ENCODE assay signal across 13 cellular contexts in genomic region chr15:57440799-57441198, GRCh38.
DNase-seq lines count a peak whose midpoint lies in the region; ATAC-seq and TF ChIP-seq lines count a peak whose summit lies in the region.
"Had no signal": no experiment of that assay in that cellular context is flagged by ENCODE, and none has a peak within 500 bp of the region (broad histone marks: within the 10 kb centered on the region; RNA-seq: fewer than 3 reads in every experiment).

No MANE protein-coding gene starts in this region.

- no CpG with 5 or more reads among the region's 1 CpG for WGBS in mesodermal cell (ENCODE audit: insufficient coverage in 2 of 2), 2 experiments

- H3K4me1 ChIP-seq in mesodermal cell (ENCODE audit: control insufficient read depth, insufficient read depth, low read length, poor library complexity, severe bottlenecking), result peaks cover 64% of the 10 kb centered on the region

- no peak for ATAC-seq in activated CD4-positive, CD25-positive, alpha-beta regulatory T cell treated with anti-CD3 and anti-CD28 coated beads, Interleukin-2, amount 50 U/mL, for 24 hours
- ATAC-seq: gastroesophageal sphincter, HCT116 had no signal

- H3K4me3 ChIP-seq in AG09309 (ENCODE audit: control insufficient read depth, low read depth, low read length), result no peak overlapping the region
- no peak overlapping the region for H3K4me3 ChIP-seq in epithelial cell of proximal tubule (ENCODE audit: low read depth, low read length)
- H3K4me3 ChIP-seq in mesodermal cell (ENCODE audit: extremely low read depth, insufficient read depth, low read length, poor library complexity, severe bottlenecking), result no peak overlapping the region
- H3K4me3 ChIP-seq: gastroesophageal sphincter had no signal

- peak overlapping the region; percentile 88 for H3K27ac ChIP-seq in mesodermal cell (ENCODE audit: low read depth, low read length, severe bottlenecking)
- H3K27ac ChIP-seq: gastroesophageal sphincter had no signal

- DNase-seq in AG09309 (ENCODE audit: low read depth), result peak; percentile 78
- DNase-seq in NCI-H226, result peak; percentile 95
- peak; percentile 79 for DNase-seq in epithelial cell of proximal tubule (ENCODE audit: low read depth)
- DNase-seq in SHP77 treated with DMSO at 0.1 percent for 48 hours (lab: John Stamatoyannopoulos, UW), result no peak
- no peak for DNase-seq in NCI-H69 (lab: John Stamatoyannopoulos, UW)
- DNase-seq in C1 segment of cervical spinal cord (lab: John Stamatoyannopoulos, UW), result no peak
- DNase-seq: activated naive CD4-positive, alpha-beta T cell treated with Interleukin-2 at 50 U/mL for 16 hours; CD4-positive, CD25-positive, alpha-beta regulatory T cell; stimulated activated CD8-positive, alpha-beta memory T cell treated with anti-CD3 and anti-CD28 coated beads, Interleukin-4, amount 100 ng/mL, for 48 hours had no signal

- no peaks in the 10 kb centered on the region for H3K9me3 ChIP-seq in mesodermal cell (ENCODE audit: control insufficient read depth, low read length)
- H3K9me3 ChIP-seq: gastroesophageal sphincter had no signal

- H3K36me3 ChIP-seq in mesodermal cell (ENCODE audit: control insufficient read depth, insufficient read depth, low read length), result peaks cover 54% of the 10 kb centered on the region

- TF ChIP-seq CTCF in AG09309 (IDR thresholded peaks at IDR 0.05; ENCODE audit: control insufficient read depth, insufficient read depth, low read depth, low read length, missing control alignments) (no peak), epithelial cell of proximal tubule (conservative IDR thresholded peaks at IDR 0.05; ENCODE audit: low read depth, low read length) (no peak)

Comparison
In these comparisons a context has a peak if more than half of its experiments do, and no peak if none do; other contexts are left out.
1. DNase-seq: peak in AG09309 (single experiment), NCI-H226 (single experiment) and epithelial cell of proximal tubule (single experiment); none in SHP77 treated with DMSO at 0.1 percent for 48 hours (single experiment), NCI-H69 (single experiment) and C1 segment of cervical spinal cord (0 of 14).